Comparison of ENCODE assay signal across 8 cellular contexts in the genomic region with DNA sequence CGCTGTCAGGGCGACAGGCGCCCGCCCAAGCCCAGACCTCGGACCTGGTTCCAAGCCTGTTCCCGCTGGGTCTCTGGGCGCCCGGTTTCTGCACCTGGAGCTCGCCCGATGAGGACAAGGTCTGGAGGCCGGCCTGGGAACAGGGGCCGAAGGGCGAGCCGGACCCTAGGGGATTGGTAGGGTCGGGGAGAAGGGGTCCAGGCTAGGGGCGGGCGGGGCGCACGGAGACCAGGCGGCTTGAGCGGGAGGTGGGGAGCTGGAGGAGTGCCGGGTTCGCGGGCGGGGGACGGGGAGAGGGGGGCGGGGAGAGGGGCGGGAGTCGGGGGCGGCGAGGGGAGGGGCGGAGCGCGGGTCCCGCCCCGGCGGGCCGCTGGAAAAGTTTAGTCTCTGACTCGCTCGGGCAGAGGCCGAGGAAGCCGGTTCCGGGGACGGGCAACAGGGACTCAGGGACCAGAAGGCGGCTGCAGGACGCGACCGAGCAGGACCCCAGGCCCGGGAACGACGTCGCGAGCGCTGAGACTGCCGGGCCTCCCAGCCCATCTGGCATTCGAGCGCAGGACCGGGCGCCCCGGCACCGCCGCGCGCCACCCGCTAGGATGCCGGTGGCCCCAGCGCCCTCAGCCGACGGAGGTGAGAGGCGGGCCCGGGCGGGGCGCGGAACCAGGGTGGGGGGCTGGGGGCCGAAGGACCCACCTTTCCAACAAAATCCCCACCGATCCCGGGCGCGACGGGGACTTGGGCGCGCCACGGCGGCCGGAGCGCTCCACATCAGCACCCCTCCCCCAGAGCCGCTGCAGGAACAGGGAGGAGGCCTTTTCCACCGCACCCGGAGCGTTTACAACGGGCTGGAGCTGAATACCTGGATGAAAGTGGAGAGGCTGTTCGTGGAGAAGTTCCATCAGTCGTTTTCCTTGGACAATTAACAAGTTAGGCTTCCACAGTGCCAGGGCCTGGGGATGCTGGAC. TPM values are rescaled to one million over a fixed set of nuclear protein-coding genes. Genes with fewer than 3 reads are reported as not detected.
DNase-seq lines count a peak whose midpoint lies in the region; ATAC-seq and TF ChIP-seq lines count a peak whose summit lies in the region.

TSS of gene S1PR3 (plus strand) at position 403 of the 965 bp plus-strand sequence. CDS start 9,733 bp downstream, outside the sequence.

- DNase-seq in NCI-H345 (lab: John Stamatoyannopoulos, UW) (peak; percentile 12), NCI-H345 treated with DMSO at 0.1 percent for 48 hours (lab: John Stamatoyannopoulos, UW; ENCODE audit: unreplicated experiment) (no peak), activated T-cell treated with anti-CD3 and anti-CD28 coated beads for 48 hours (ENCODE audit: low read depth) (peak; percentile 30), germinal center (ENCODE audit: low spot score) (peak; percentile 13), vagina (ENCODE audit: extremely low spot score in 2 of 2) (peak in 1 of 2 donors; percentile 90), NCI-H2107 treated with DMSO at 0.1 percent for 48 hours (lab: John Stamatoyannopoulos, UW; ENCODE audit: unreplicated experiment) (no peak)

- intact Hi-C loops in vagina (cut with DNase I): loop anchor here (10.0 kb wide), 1 partner anchor 247 kb away; no protein-coding TSS in a partner anchor

- TF ChIP-seq POLR2A in vagina (IDR thresholded peaks at IDR 0.05): peak in 1 of 2 donors; percentile 77

- H3K9me3 ChIP-seq in neutrophil (no peaks in the 10 kb centered on the region), vagina (no peaks in the 10 kb centered on the region)

- peak within 1 kb of the TSS; percentile 47 to 66 for H3K4me3 ChIP-seq in neutrophil (ENCODE audit: low read depth in 1 of 2, low read length in 1 of 2)
- H3K4me3 ChIP-seq in vagina: peak within 1 kb of the TSS; percentile 61 to 71

- H3K4me1 ChIP-seq in neutrophil (ENCODE audit: control insufficient read depth in 1 of 2, insufficient read depth in 1 of 2, low read depth in 1 of 2, low read length in 1 of 2) (peaks cover 35 to 42% of the 10 kb centered on the region in 2 experiments), vagina (peaks cover 66% of the 10 kb centered on the region)

- no peaks in the 10 kb centered on the region for H3K36me3 ChIP-seq in neutrophil
- H3K36me3 ChIP-seq in vagina: no peaks in the 10 kb centered on the region

- no peak for TF ChIP-seq CTCF in neutrophil (IDR thresholded peaks at IDR 0.05)
- no peak for TF ChIP-seq CTCF in vagina (IDR thresholded peaks at IDR 0.05)

- no peak for ATAC-seq in GM18502 (IDR thresholded peaks at IDR 0.05; ENCODE audit: poor library complexity, unreplicated experiment)

- H3K27me3 ChIP-seq in neutrophil (peaks cover 28% of the 10 kb centered on the region), vagina (no peaks in the 10 kb centered on the region)

- H3K27ac ChIP-seq in neutrophil: no peak within 1 kb of the TSS
- H3K27ac ChIP-seq in vagina: peak within 1 kb of the TSS; percentile 92

RNA-seq across cellular contexts. Expression of gene S1PR3, which starts in this region (rescaled TPM):
- total RNA-seq in vagina: 39.3 TPM

Comparison
In these comparisons a context has a peak if more than half of its experiments do, and no peak if none do; other contexts are left out.
1. DNase-seq: peak in NCI-H345 (single experiment), activated T-cell treated with anti-CD3 and anti-CD28 coated beads for 48 hours (single experiment) and germinal center (single experiment); none in NCI-H345 treated with DMSO at 0.1 percent for 48 hours (single experiment) and NCI-H2107 treated with DMSO at 0.1 percent for 48 hours (single experiment).